ENCODE assay signal across 11 cellular contexts in the genomic region with DNA sequence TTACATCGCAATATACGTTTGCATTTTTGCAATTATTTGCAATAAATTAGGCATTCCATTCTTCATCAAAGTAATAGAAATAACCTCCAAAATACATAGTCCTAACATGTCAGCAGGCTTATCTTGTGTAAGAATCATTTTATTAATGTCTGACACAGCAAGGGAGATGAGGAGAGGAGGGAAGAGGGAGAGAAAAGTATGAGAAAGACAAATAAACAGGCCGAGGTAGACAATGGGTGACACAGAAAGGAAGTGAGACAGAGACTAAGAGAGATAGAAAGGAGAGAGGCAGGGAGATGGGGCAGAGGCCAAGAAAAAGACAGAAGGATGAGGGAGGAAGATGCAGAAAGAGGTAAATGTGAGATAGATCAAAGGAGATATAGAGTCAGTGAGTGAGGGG. TPM values are rescaled to one million over a fixed set of nuclear protein-coding genes. Genes with fewer than 3 reads are reported as not detected.
DNase-seq lines count a peak whose midpoint lies in the region; ATAC-seq, FAIRE-seq and TF ChIP-seq lines count a peak whose summit lies in the region.
"Not testable (repeated sequence)": the region's sequence is repeated elsewhere in the genome, so short reads cannot be mapped to it uniquely, and the experiment has no call there.
"Had no signal": no experiment of that assay in that cellular context is flagged by ENCODE, and none has a peak within 500 bp of the region (broad histone marks: within the 10 kb centered on the region; RNA-seq: fewer than 3 reads in every experiment).

No MANE protein-coding gene starts in this region.

- H3K4me3 ChIP-seq in A549; SK-N-SH (ENCODE audit: low read depth in 2 of 2, low read length in 1 of 2); mammary epithelial cell (replicated peaks in 1 of 3; ENCODE audit: insufficient read depth in 1 of 3, low read depth in 2 of 3, low read length in 3 of 3); H1 (ENCODE audit: extremely low read depth in 1 of 4, insufficient read depth in 2 of 4, low read depth in 3 of 4, low read length in 4 of 4); fibroblast of the aortic adventitia (ENCODE audit: low read depth, low read length): not testable (repeated sequence)

- not testable (repeated sequence) for H2BK120ac ChIP-seq in H1 (replicated peaks; ENCODE audit: low read depth, low read length)

- TF ChIP-seq POLR2A in A549 (IDR thresholded peaks at IDR 0.05; ENCODE audit: low read length); H1 (IDR thresholded peaks at IDR 0.05; ENCODE audit: control extremely low read depth in 1 of 2, low read depth in 2 of 2, low read length in 2 of 2): not testable (repeated sequence)

- not testable (repeated sequence) for TF ChIP-seq EP300 in A549 (IDR thresholded peaks at IDR 0.05); SK-N-SH (IDR thresholded peaks at IDR 0.05; ENCODE audit: borderline replicate concordance in 1 of 2, low read depth in 1 of 2, low read length in 1 of 2); H1 (IDR thresholded peaks at IDR 0.05; ENCODE audit: borderline replicate concordance in 1 of 2, low read depth in 2 of 2, low read length in 2 of 2)

- not testable (repeated sequence) for H3K4me1 ChIP-seq in A549; mammary epithelial cell (ENCODE audit: insufficient read depth, low read length); H1 (replicated peaks in 1 of 4; ENCODE audit: control insufficient read depth in 3 of 4, insufficient read depth in 4 of 4, low read length in 3 of 4)
- peaks cover 0 to 11% of the 10 kb centered on the region in 2 experiments; a peak in 1 of 4 replicates for H3K4me1 ChIP-seq in SK-N-SH (ENCODE audit: control insufficient read depth in 1 of 2, insufficient read depth in 2 of 2, low read depth in 1 of 2, low read length in 1 of 2)

- not testable (repeated sequence) for TF ChIP-seq CTCF in A549 (IDR thresholded peaks at IDR 0.05); SK-N-SH (IDR thresholded peaks at IDR 0.05); mammary epithelial cell (conservative IDR thresholded peaks at IDR 0.05 in 1 of 2, IDR thresholded peaks at IDR 0.05 in 1 of 2; ENCODE audit: extremely low read depth in 1 of 2, insufficient read depth in 1 of 2, low read depth in 1 of 2, low read length in 2 of 2); H1 (IDR thresholded peaks at IDR 0.05; ENCODE audit: control extremely low read depth in 1 of 3, insufficient read depth in 1 of 3, low read depth in 1 of 3, low read length in 3 of 3); fibroblast of the aortic adventitia (IDR thresholded peaks at IDR 0.05; ENCODE audit: insufficient read depth, low read length)

- not testable (repeated sequence) for TF ChIP-seq RAD21 in A549 (conservative IDR thresholded peaks at IDR 0.05 in 1 of 2, IDR thresholded peaks at IDR 0.05 in 1 of 2); SK-N-SH (IDR thresholded peaks at IDR 0.05; ENCODE audit: low read length); H1 (IDR thresholded peaks at IDR 0.05 in 1 of 2, conservative IDR thresholded peaks at IDR 0.05 in 1 of 2; ENCODE audit: low read depth in 2 of 2, low read length in 2 of 2)

- intact Hi-C loops in mammary epithelial cell (cut with micrococcal nuclease), result not testable (repeated sequence)

- H3K23me2 ChIP-seq in H1 (ENCODE audit: low read depth, low read length), result not testable (repeated sequence)

- not testable (repeated sequence) for H2BK20ac ChIP-seq in H1 (ENCODE audit: low read length)

- peak; percentile 16 to 62; a peak in 4 of 6 replicates for ATAC-seq in A549

- not testable (repeated sequence) for H3K79me2 ChIP-seq in SK-N-SH (ENCODE audit: insufficient read depth); mammary epithelial cell (ENCODE audit: insufficient read depth, low read length); H1 (ENCODE audit: control insufficient read depth in 1 of 2, insufficient read depth in 2 of 2, low read length in 2 of 2)

- not testable (repeated sequence) for H3K79me1 ChIP-seq in H1 (ENCODE audit: low read depth, low read length)

- not testable (repeated sequence) for H3K9me2 ChIP-seq in SK-N-SH

- not testable (repeated sequence) for H2BK15ac ChIP-seq in H1 (ENCODE audit: low read length)

- not testable (repeated sequence) for H4K20me1 ChIP-seq in SK-N-SH (ENCODE audit: insufficient read depth); mammary epithelial cell (ENCODE audit: insufficient read depth, low read length); H1 (replicated peaks in 1 of 2; ENCODE audit: control insufficient read depth in 1 of 2, insufficient read depth in 2 of 2, low read length in 2 of 2)

- not testable (repeated sequence) for H3K9ac ChIP-seq in SK-N-SH; mammary epithelial cell (ENCODE audit: insufficient read depth, low read length); H1 (replicated peaks in 1 of 4; ENCODE audit: extremely low read depth in 1 of 4, low read depth in 3 of 4, low read length in 3 of 4)

- not testable (repeated sequence) for H3K18ac ChIP-seq in H1 (ENCODE audit: extremely low read depth, low read length)

- not testable (repeated sequence) for H4K91ac ChIP-seq in H1 (replicated peaks; ENCODE audit: insufficient read length, low read length)

- not testable (repeated sequence) for H3K27me3 ChIP-seq in SK-N-SH (ENCODE audit: insufficient read depth); mammary epithelial cell (ENCODE audit: insufficient read depth, low read length); H1 (replicated peaks in 1 of 4; ENCODE audit: control insufficient read depth in 3 of 4, extremely low read depth in 1 of 4, insufficient read depth in 3 of 4, low read length in 3 of 4)

- not testable (repeated sequence) for H2BK5ac ChIP-seq in H1 (ENCODE audit: low read depth, low read length)

- peaks cover 15% of the 10 kb centered on the region; the same call in 1 of the 3 replicates for H3K9me3 ChIP-seq in A549
- H3K9me3 ChIP-seq in SK-N-SH; mammary epithelial cell (replicated peaks; ENCODE audit: insufficient read depth, low read length); H1 (ENCODE audit: insufficient read depth in 2 of 2, low read depth in 1 of 2, low read length in 1 of 2): not testable (repeated sequence)

- CTCF ChIA-PET in A549 (lab: Yijun Ruan, JAX); SK-N-SH (lab: Yijun Ruan, JAX); mammary epithelial cell (lab: Charles Lee; ENCODE audit: low non-redundant PET); H1 (lab: Charles Lee; ENCODE audit: partially characterized antibody): not testable (repeated sequence)

- FAIRE-seq in A549 (lab: Jason Lieb, UNC) (peak; percentile 100), H1 (lab: Jason Lieb, UNC) (peak; percentile 45)

- H2AK5ac ChIP-seq in H1 (ENCODE audit: low read depth, low read length), result not testable (repeated sequence)

- dilution Hi-C loops in mammary epithelial cell (cut with HindIII; ENCODE audit: low sequenced_read_pairs), result not testable (repeated sequence)

- H4K8ac ChIP-seq in H1 (ENCODE audit: extremely low read depth, insufficient read depth, low read length), result not testable (repeated sequence)

- WGBS in A549 (ENCODE audit: missing lambda C conversion rate), result 33% methylated on average over 3 of the region's 3 CpGs
- WGBS in SK-N-SH (ENCODE audit: low lambda C conversion rate), result 4% methylated on average over 3 of the region's 3 CpGs
- 41% methylated on average over 3 of the region's 3 CpGs for WGBS in mammary epithelial cell (ENCODE audit: low coverage, missing lambda C conversion rate)
- 91% methylated on average over 3 of the region's 3 CpGs; no CpG with 5 or more reads in 1 of the 2 experiments for WGBS in H1 (ENCODE audit: extremely low coverage in 1 of 2, insufficient coverage in 1 of 2, insufficient read length in 1 of 2, insufficient replicate concordance in 2 of 2, low coverage in 1 of 2, low lambda C conversion rate in 2 of 2, missing lambda C conversion rate in 1 of 2), 2 experiments

- H3K56ac ChIP-seq in H1 (replicated peaks; ENCODE audit: insufficient read length, low read depth, low read length), result not testable (repeated sequence)

- DNase-seq in A549 (ENCODE audit: low read depth in 1 of 2, low spot score in 1 of 2), result peak in 1 of 2 experiments; percentile 39
- DNase-seq in HT1080 (ENCODE audit: low read depth), result peak; percentile 56
- DNase-seq in NCI-H226, result peak; percentile 16
- DNase-seq in SK-N-SH; H1 (ENCODE audit: low read depth in 1 of 2, low spot score in 2 of 2): not testable (repeated sequence)
- peak; percentile 28 for DNase-seq in mammary epithelial cell
- peak; percentile 81 for DNase-seq in fibroblast of the aortic adventitia (ENCODE audit: low read depth)

- H3F3A ChIP-seq in SK-N-SH (replicated peaks; ENCODE audit: insufficient read depth), result not testable (repeated sequence)

- H3K4me2 ChIP-seq in A549; mammary epithelial cell (ENCODE audit: insufficient read depth, low read depth, low read length); H1 (ENCODE audit: insufficient read depth in 1 of 2, low read depth in 2 of 2, low read length in 2 of 2): not testable (repeated sequence)
- H3K4me2 ChIP-seq in SK-N-SH, result peak overlapping the region; percentile 56

- POLR2A ChIA-PET in A549 (lab: Yijun Ruan, JAX); SK-N-SH (lab: Yijun Ruan, JAX); H1 (lab: Charles Lee; ENCODE audit: partially characterized antibody): not testable (repeated sequence)

- not testable (repeated sequence) for H3K27ac ChIP-seq in A549; mammary epithelial cell (ENCODE audit: insufficient read depth, low read depth, low read length); H1 (ENCODE audit: low read depth, low read length)
- peak overlapping the region in 1 of 2 experiments; percentile 57; a peak in 2 of 4 replicates for H3K27ac ChIP-seq in SK-N-SH (ENCODE audit: low read depth in 2 of 2, low read length in 1 of 2)

- in situ Hi-C loops in mammary epithelial cell (cut with MboI; ENCODE audit: low sequenced_read_pairs in 2 of 2), result not testable (repeated sequence)

- H3K4ac ChIP-seq in H1 (replicated peaks; ENCODE audit: insufficient read length, low read depth, low read length), result not testable (repeated sequence)

- H3K14ac ChIP-seq in H1 (ENCODE audit: insufficient read length), result not testable (repeated sequence)

- not testable (repeated sequence) for H2BK12ac ChIP-seq in H1 (ENCODE audit: low read depth, low read length)

- BruUV-seq in mammary epithelial cell (replicated peaks; lab: Mats Ljungman, UMichigan), result not testable (repeated sequence)

- peak overlapping the region; percentile 72; the same call in 1 of the 2 replicates for H2AFZ ChIP-seq in SK-N-SH (ENCODE audit: low read depth)
- H2AFZ ChIP-seq in mammary epithelial cell (ENCODE audit: low read depth, low read length); H1 (ENCODE audit: low read length): not testable (repeated sequence)

- not testable (repeated sequence) for H4K5ac ChIP-seq in H1 (ENCODE audit: insufficient read length, low read depth, low read length)

- H3K36me3 ChIP-seq in SK-N-SH (replicated peaks in 1 of 2; ENCODE audit: control insufficient read depth in 1 of 2, insufficient read depth in 2 of 2, low read length in 1 of 2); mammary epithelial cell (ENCODE audit: insufficient read depth, low read length); H1 (ENCODE audit: control insufficient read depth in 2 of 4, insufficient read depth in 4 of 4, low read length in 3 of 4): not testable (repeated sequence)

- H3K23ac ChIP-seq in H1 (ENCODE audit: insufficient read length), result not testable (repeated sequence)

RNA-seq across cellular contexts. Expression of a gene that starts 50.3 kb away (rescaled TPM):
- polyA plus RNA-seq in A549 (2011; rRNA removed), result 0.04 TPM in 1 of 2 replicates, not detected in the other
- polyA plus RNA-seq in A549 (2012; cell fraction: cytosol; rRNA removed), result not detected in 2 replicates
- not detected in 2 replicates for polyA plus RNA-seq in A549 (2012; cell fraction: nucleus; rRNA removed)
- polyA plus RNA-seq in A549 (2017; fragmentation: RNase III; extraction: RNeasy Plus Mini Kit Qiagen cat#74134 plus additional on column Dnase treatment), result not detected in 3 replicates
- polyA minus RNA-seq in A549 (2011; rRNA and poly(A)+ RNA removed), result 0.19 and 0.21 TPM in 2 replicates
- not detected in 2 replicates for total RNA-seq in HT1080 (2014; rRNA removed; shearing (Covaris generic))
- polyA plus RNA-seq in HT1080 (2015; cell fraction: cytosol; rRNA removed), result not detected in 2 replicates
- polyA plus RNA-seq in HT1080 (2015; cell fraction: nucleus; rRNA removed), result not detected in 2 replicates
- polyA plus RNA-seq in SK-N-SH (2012; rRNA removed), result not detected in 2 replicates
- not detected in 2 replicates for polyA plus RNA-seq in SK-N-SH (2012; cell fraction: cytosol; rRNA removed)
- polyA plus RNA-seq in SK-N-SH (2012; cell fraction: nucleus; rRNA removed), result not detected in 2 replicates
- total RNA-seq in mammary epithelial cell, result not detected
- polyA plus RNA-seq in mammary epithelial cell, result not detected
- not detected for polyA minus RNA-seq in mammary epithelial cell
- 3.6 and 5.4 TPM in 2 replicates for total RNA-seq in H1 (2021; fragmentation: NEBNext Ultra II Directional; extraction: Animal tissue kit (Norgen Biotek cat#: 25700))
- polyA plus RNA-seq in H1 (2011; rRNA removed), result 1.2 and 2.8 TPM in 2 replicates
- 1.4 TPM for polyA plus RNA-seq in H1 (2011; cell fraction: cytosol; rRNA removed)
- 1.1 TPM for polyA plus RNA-seq in H1 (2011; cell fraction: nucleus; rRNA removed)
- polyA plus RNA-seq in H1 (2012, experiment 1 of 2), result 1.5 to 2.9 TPM (median 2.1 TPM) in 4 replicates
- 1.9 TPM for polyA plus RNA-seq in H1 (2012, experiment 2 of 2)
- 3.2 TPM for polyA plus RNA-seq in H1 (2013, experiment 1 of 2)
- polyA plus RNA-seq in H1 (2013, experiment 2 of 2), result 3.5 TPM
- polyA minus RNA-seq in H1 (2011; rRNA and poly(A)+ RNA removed), result 2.3 and 3.4 TPM in 2 replicates
- polyA minus RNA-seq in H1 (2011; cell fraction: cytosol; rRNA and poly(A)+ RNA removed), result 2.5 TPM
- 0.60 TPM for polyA minus RNA-seq in H1 (2011; cell fraction: nucleus; rRNA and poly(A)+ RNA removed)
- not detected in 2 replicates for total RNA-seq in fibroblast of the aortic adventitia (ENCODE audit: low replicate concordance)
- total RNA-seq: CD4-positive, alpha-beta T cell; CD8-positive, alpha-beta memory T cell had no signal
- polyA plus RNA-seq: CD14-positive monocyte; CD8-positive, alpha-beta memory T cell had no signal

RNA-seq across cellular contexts. Expression of a gene that starts 58.7 kb away (rescaled TPM):
- polyA plus RNA-seq in A549 (2011; rRNA removed) (not detected in 2 replicates), A549 (2017; fragmentation: RNase III; extraction: RNeasy Plus Mini Kit Qiagen cat#74134 plus additional on column Dnase treatment) (not detected in 3 replicates), SK-N-SH (2012; rRNA removed) (not detected in 2 replicates), mammary epithelial cell (not detected), H1 (2011; rRNA removed) (0.23 and 0.35 TPM in 2 replicates)
- not detected in 2 replicates for polyA plus RNA-seq in A549 (2012; cell fraction: cytosol; rRNA removed)
- not detected in 2 replicates for polyA plus RNA-seq in A549 (2012; cell fraction: nucleus; rRNA removed)
- not detected in 2 replicates for polyA minus RNA-seq in A549 (2011; rRNA and poly(A)+ RNA removed)
- not detected in 2 replicates for total RNA-seq in HT1080 (2014; rRNA removed; shearing (Covaris generic))
- polyA plus RNA-seq in HT1080 (2015; cell fraction: cytosol; rRNA removed), result not detected in 2 replicates
- not detected in 2 replicates for polyA plus RNA-seq in HT1080 (2015; cell fraction: nucleus; rRNA removed)
- not detected in 2 replicates for polyA plus RNA-seq in SK-N-SH (2012; cell fraction: cytosol; rRNA removed)
- not detected in 2 replicates for polyA plus RNA-seq in SK-N-SH (2012; cell fraction: nucleus; rRNA removed)
- total RNA-seq in mammary epithelial cell (not detected), fibroblast of the aortic adventitia (ENCODE audit: low replicate concordance) (not detected in 2 replicates)
- not detected for polyA minus RNA-seq in mammary epithelial cell
- total RNA-seq in H1 (2021; fragmentation: NEBNext Ultra II Directional; extraction: Animal tissue kit (Norgen Biotek cat#: 25700)), result 0.78 TPM in 1 of 2 replicates, not detected in the other
- polyA plus RNA-seq in H1 (2011; cell fraction: cytosol; rRNA removed), result 0.22 TPM
- polyA plus RNA-seq in H1 (2011; cell fraction: nucleus; rRNA removed), result 0.50 TPM
- polyA plus RNA-seq in H1 (2012, experiment 1 of 2), result 0.23 TPM in 1 of 4 replicates, not detected in the others
- not detected for polyA plus RNA-seq in H1 (2012, experiment 2 of 2)
- 0.02 TPM for polyA plus RNA-seq in H1 (2013, experiment 1 of 2)
- 0.04 TPM for polyA plus RNA-seq in H1 (2013, experiment 2 of 2)
- 0.41 TPM in 1 of 2 replicates, not detected in the other for polyA minus RNA-seq in H1 (2011; rRNA and poly(A)+ RNA removed)
- not detected for polyA minus RNA-seq in H1 (2011; cell fraction: cytosol; rRNA and poly(A)+ RNA removed)
- polyA minus RNA-seq in H1 (2011; cell fraction: nucleus; rRNA and poly(A)+ RNA removed), result not detected
- total RNA-seq: CD4-positive, alpha-beta T cell; CD8-positive, alpha-beta memory T cell; H7 had no signal
- polyA plus RNA-seq: CD14-positive monocyte; CD8-positive, alpha-beta memory T cell had no signal
